1 cellular context compared by ENCODE assay signal in the genomic region with DNA sequence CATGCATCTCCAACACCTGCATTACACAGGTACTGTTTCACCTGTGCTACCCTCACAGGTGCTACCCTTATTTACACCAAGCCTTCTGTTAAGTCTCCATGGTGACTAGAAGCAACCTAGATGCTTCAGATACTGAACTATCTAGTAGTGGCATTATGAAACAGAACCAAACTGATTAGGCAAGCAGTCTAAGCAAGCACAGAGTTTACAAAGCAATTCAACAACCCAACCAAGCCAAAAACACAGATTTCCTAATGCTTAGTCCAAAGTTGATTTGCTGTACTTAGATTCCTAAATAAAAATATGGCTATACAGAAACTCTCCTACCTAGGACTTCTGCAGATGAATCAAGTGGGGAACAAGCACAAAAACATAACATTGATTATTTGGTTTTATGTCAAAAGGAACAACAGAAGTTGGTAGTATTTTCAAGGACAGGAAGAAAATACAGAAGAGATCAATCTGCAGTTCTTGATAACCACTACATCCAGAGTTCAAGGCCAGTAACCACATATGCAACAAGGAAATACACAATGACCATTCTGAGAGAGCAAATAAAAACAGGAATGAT.
TF ChIP-seq lines count a peak whose summit lies in the region.

No MANE protein-coding gene starts in this region.

TF ChIP-seq in HepG2, 621 proteins besides CTCF, POLR2A, EP300 and RAD21 (continued from another document):
- TF ChIP-seq SAP130 (CRISPR knock-in tag; IDR thresholded peaks at IDR 0.05; ENCODE audit: low read depth) (peak; percentile 27), ZNF264 (CRISPR knock-in tag; IDR thresholded peaks at IDR 0.05) (0 out of 2 replicates have a peak, but pooled peaks have one; percentile 31), EZH2 (conservative IDR thresholded peaks at IDR 0.05; ENCODE audit: low read depth, low read length) (no peak), EHMT2 (IDR thresholded peaks at IDR 0.05; ENCODE audit: borderline replicate concordance, low read depth, low read length) (peak; percentile 32; the same call in 1 of the 2 replicates), BRD4 (CRISPR knock-in tag; IDR thresholded peaks at IDR 0.05) (no peak), SMARCC2 (IDR thresholded peaks at IDR 0.05) (no peak), HIVEP1 (CRISPR knock-in tag; IDR thresholded peaks at IDR 0.05) (no peak), NCOR1 (IDR thresholded peaks at IDR 0.05; ENCODE audit: borderline replicate concordance, low read length) (peak; percentile 79; the same call in 1 of the 2 replicates), POLR2AphosphoS5 (IDR thresholded peaks at IDR 0.05; ENCODE audit: low read depth, low read length) (no peak), TBL1XR1 (IDR thresholded peaks at IDR 0.05; ENCODE audit: borderline replicate concordance, low read length, partially characterized antibody) (peak; percentile 45)
- TF ChIP-seq, protein P1, sequence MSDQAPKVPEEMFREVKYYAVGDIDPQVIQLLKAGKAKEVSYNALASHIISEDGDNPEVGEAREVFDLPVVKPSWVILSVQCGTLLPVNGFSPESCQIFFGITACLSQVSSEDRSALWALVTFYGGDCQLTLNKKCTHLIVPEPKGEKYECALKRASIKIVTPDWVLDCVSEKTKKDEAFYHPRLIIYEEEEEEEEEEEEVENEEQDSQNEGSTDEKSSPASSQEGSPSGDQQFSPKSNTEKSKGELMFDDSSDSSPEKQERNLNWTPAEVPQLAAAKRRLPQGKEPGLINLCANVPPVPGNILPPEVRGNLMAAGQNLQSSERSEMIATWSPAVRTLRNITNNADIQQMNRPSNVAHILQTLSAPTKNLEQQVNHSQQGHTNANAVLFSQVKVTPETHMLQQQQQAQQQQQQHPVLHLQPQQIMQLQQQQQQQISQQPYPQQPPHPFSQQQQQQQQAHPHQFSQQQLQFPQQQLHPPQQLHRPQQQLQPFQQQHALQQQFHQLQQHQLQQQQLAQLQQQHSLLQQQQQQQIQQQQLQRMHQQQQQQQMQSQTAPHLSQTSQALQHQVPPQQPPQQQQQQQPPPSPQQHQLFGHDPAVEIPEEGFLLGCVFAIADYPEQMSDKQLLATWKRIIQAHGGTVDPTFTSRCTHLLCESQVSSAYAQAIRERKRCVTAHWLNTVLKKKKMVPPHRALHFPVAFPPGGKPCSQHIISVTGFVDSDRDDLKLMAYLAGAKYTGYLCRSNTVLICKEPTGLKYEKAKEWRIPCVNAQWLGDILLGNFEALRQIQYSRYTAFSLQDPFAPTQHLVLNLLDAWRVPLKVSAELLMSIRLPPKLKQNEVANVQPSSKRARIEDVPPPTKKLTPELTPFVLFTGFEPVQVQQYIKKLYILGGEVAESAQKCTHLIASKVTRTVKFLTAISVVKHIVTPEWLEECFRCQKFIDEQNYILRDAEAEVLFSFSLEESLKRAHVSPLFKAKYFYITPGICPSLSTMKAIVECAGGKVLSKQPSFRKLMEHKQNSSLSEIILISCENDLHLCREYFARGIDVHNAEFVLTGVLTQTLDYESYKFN (CRISPR knock-in tag; conservative IDR thresholded peaks at IDR 0.05), result peak; percentile 57; the same call in 1 of the 2 replicates
- TF ChIP-seq, protein P2, sequence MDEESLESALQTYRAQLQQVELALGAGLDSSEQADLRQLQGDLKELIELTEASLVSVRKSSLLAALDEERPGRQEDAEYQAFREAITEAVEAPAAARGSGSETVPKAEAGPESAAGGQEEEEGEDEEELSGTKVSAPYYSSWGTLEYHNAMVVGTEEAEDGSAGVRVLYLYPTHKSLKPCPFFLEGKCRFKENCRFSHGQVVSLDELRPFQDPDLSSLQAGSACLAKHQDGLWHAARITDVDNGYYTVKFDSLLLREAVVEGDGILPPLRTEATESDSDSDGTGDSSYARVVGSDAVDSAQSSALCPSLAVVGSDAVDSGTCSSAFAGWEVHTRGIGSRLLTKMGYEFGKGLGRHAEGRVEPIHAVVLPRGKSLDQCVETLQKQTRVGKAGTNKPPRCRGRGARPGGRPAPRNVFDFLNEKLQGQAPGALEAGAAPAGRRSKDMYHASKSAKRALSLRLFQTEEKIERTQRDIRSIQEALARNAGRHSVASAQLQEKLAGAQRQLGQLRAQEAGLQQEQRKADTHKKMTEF (CRISPR knock-in tag; IDR thresholded peaks at IDR 0.05), result peak; percentile 55; the same call in 1 of the 2 replicates
